8 cellular contexts compared by ENCODE assay signal in the genomic region with DNA sequence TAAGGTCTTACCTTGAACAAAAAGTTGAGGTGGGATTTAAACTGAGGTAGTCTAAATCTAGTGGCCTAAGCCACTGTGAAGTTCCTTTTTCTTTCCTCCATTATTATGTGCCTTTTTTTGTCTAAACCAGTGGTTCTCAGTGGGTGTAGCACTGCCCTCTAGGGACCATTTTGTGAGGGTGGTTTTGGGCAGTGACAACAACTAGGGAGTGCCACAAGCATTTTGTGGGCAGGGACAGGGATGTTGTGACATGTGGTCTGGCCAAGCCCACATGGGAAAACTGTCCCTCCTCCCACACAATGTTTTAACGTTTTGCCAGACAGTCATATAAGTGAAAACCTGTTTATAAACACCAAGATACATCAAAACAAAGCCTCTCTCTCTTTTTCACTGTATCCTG.
DNase-seq lines count a peak whose midpoint lies in the region; ATAC-seq and TF ChIP-seq lines count a peak whose summit lies in the region.

No MANE protein-coding gene starts in this region.

- CTCF ChIA-PET in activated CD4-positive, alpha-beta T cell treated with anti-CD3 and anti-CD28 coated beads for 36 hours (lab: Charles Lee) = no interaction called here
- CTCF ChIA-PET in HEK293T (lab: Yijun Ruan, JAX) = interaction anchor here (0.6 to 0.9 kb wide), 2 partner anchors 21 to 436 kb away, joined by 3 read pairs; no protein-coding TSS in a partner anchor

- H3K4me3 ChIP-seq in cardiac fibroblast (replicated peaks in 1 of 2; ENCODE audit: low read depth in 2 of 2, low read length in 2 of 2) = no peak overlapping the region

- TF ChIP-seq CTCF in cardiac fibroblast (IDR thresholded peaks at IDR 0.05; ENCODE audit: low read depth, low read length) = peak; percentile 25
- TF ChIP-seq CTCF in neural crest cell (conservative IDR thresholded peaks at IDR 0.05) = peak; percentile 63

- no peaks in the 10 kb centered on the region for H3K4me1 Mint-ChIP-seq in activated CD4-positive, alpha-beta T cell treated with anti-CD3 and anti-CD28 coated beads for 36 hours
- H3K4me1 Mint-ChIP-seq in neural crest cell = peaks cover 16% of the 10 kb centered on the region

- H3K27ac Mint-ChIP-seq in activated CD4-positive, alpha-beta T cell treated with anti-CD3 and anti-CD28 coated beads for 36 hours = no peak overlapping the region
- H3K27ac Mint-ChIP-seq in neural crest cell (ENCODE audit: unreplicated experiment) = no peak overlapping the region

- H3K27me3 Mint-ChIP-seq in activated CD4-positive, alpha-beta T cell treated with anti-CD3 and anti-CD28 coated beads for 36 hours = no peaks in the 10 kb centered on the region
- no peaks in the 10 kb centered on the region for H3K27me3 Mint-ChIP-seq in neural crest cell (ENCODE audit: low read depth)

- H3K4me3 Mint-ChIP-seq in activated CD4-positive, alpha-beta T cell treated with anti-CD3 and anti-CD28 coated beads for 36 hours = no peak overlapping the region
- no peak overlapping the region for H3K4me3 Mint-ChIP-seq in neural crest cell

- DNase-seq in activated CD4-positive, alpha-beta T cell treated with anti-CD3 and anti-CD28 coated beads for 36 hours = peak; percentile 35
- DNase-seq in activated CD4-positive, alpha-beta T cell treated with anti-CD3 and anti-CD28 coated beads for 4 hours = no peak
- DNase-seq in HEK293T (ENCODE audit: extremely low spot score) (peak; percentile 4), NCI-H146 (lab: John Stamatoyannopoulos, UW) (peak; percentile 33), cardiac fibroblast (ENCODE audit: low read depth in 2 of 2) (peak; percentile 10 to 48), neural crest cell (ENCODE audit: low read depth, low spot score) (peak; percentile 19), NCI-H774 (lab: John Stamatoyannopoulos, UW) (no peak)

- POLR2A ChIA-PET in activated CD4-positive, alpha-beta T cell treated with anti-CD3 and anti-CD28 coated beads for 36 hours (lab: Charles Lee) = no interaction called here
- POLR2A ChIA-PET in HEK293T (lab: Yijun Ruan, JAX) = no interaction called here

- H3K9me3 Mint-ChIP-seq in activated CD4-positive, alpha-beta T cell treated with anti-CD3 and anti-CD28 coated beads for 36 hours (ENCODE audit: low read depth) = peaks cover 4% of the 10 kb centered on the region
- no peaks in the 10 kb centered on the region for H3K9me3 Mint-ChIP-seq in neural crest cell

- H3K36me3 Mint-ChIP-seq in activated CD4-positive, alpha-beta T cell treated with anti-CD3 and anti-CD28 coated beads for 36 hours (ENCODE audit: low read depth) = no peaks in the 10 kb centered on the region
- H3K36me3 Mint-ChIP-seq in neural crest cell (ENCODE audit: low read depth) = peaks cover 2% of the 10 kb centered on the region

- intact Hi-C loops in activated CD4-positive, alpha-beta T cell treated with anti-CD3 and anti-CD28 coated beads for 36 hours (cut with DNase I, micrococcal nuclease) = no loop called here

- no peak for ATAC-seq in activated CD4-positive, alpha-beta T cell treated with anti-CD3 and anti-CD28 coated beads for 36 hours
- no peak for ATAC-seq in HG03097 (IDR thresholded peaks at IDR 0.05; ENCODE audit: low FRiP score, unreplicated experiment)

TF ChIP-seq in HEK293T, 16 proteins besides CTCF, POLR2A, EP300 and RAD21:
- TF ChIP-seq CTBP1 (IDR thresholded peaks at IDR 0.05; ENCODE audit: borderline replicate concordance) (no peak), ELF4 (IDR thresholded peaks at IDR 0.05) (no peak), TARDBP (IDR thresholded peaks at IDR 0.05) (no peak), SP1 (IDR thresholded peaks at IDR 0.05) (no peak), FOXM1 (IDR thresholded peaks at IDR 0.05; ENCODE audit: borderline replicate concordance) (no peak), NFRKB (IDR thresholded peaks at IDR 0.05) (no peak), ARNT (IDR thresholded peaks at IDR 0.05) (no peak), LEF1 (IDR thresholded peaks at IDR 0.05; ENCODE audit: borderline replicate concordance) (no peak), SUZ12 (IDR thresholded peaks at IDR 0.05) (no peak), L3MBTL2 (conservative IDR thresholded peaks at IDR 0.05) (no peak), ZNF384 (IDR thresholded peaks at IDR 0.05) (no peak), FOXA1 (IDR thresholded peaks at IDR 0.05) (no peak), BHLHE40 (IDR thresholded peaks at IDR 0.05; ENCODE audit: borderline replicate concordance) (no peak), FOXK2 (IDR thresholded peaks at IDR 0.05) (no peak)

Comparison
In these comparisons a context has a peak if more than half of its experiments do, and no peak if none do; other contexts are left out.
1. DNase-seq: peak in activated CD4-positive, alpha-beta T cell treated with anti-CD3 and anti-CD28 coated beads for 36 hours (single experiment), HEK293T (single experiment), NCI-H146 (single experiment), cardiac fibroblast (2 of 2) and neural crest cell (single experiment); none in activated CD4-positive, alpha-beta T cell treated with anti-CD3 and anti-CD28 coated beads for 4 hours (0 of 2) and NCI-H774 (single experiment).